Comparison of ENCODE assay signal across 1 cellular context in genomic region chr1:58819719-58820118, GRCh38.
TF ChIP-seq lines count a peak whose summit lies in the region.

No MANE protein-coding gene starts in this region.

TF ChIP-seq in HepG2, 621 proteins besides CTCF, POLR2A, EP300 and RAD21 (continued from another document):
- 0 out of 2 replicates have a peak, but pooled peaks have one; percentile 6 for TF ChIP-seq CEBPG (CRISPR knock-in tag; IDR thresholded peaks at IDR 0.05)
- no peak for TF ChIP-seq IKZF1 (IDR thresholded peaks at IDR 0.05)
- no peak for TF ChIP-seq MBNL3 (CRISPR knock-in tag; conservative IDR thresholded peaks at IDR 0.05)
- peak; percentile 32; the same call in 1 of the 2 replicates for TF ChIP-seq HNF4A (CRISPR knock-in tag; IDR thresholded peaks at IDR 0.05)
- TF ChIP-seq TRIM24 (CRISPR knock-in tag; IDR thresholded peaks at IDR 0.05), result no peak
- TF ChIP-seq HOMEZ (CRISPR knock-in tag; IDR thresholded peaks at IDR 0.05; ENCODE audit: low read depth), result peak; percentile 24; the same call in 1 of the 2 replicates
- no peak for TF ChIP-seq HMGA1 (CRISPR knock-in tag; conservative IDR thresholded peaks at IDR 0.05)
- peak; percentile 70 for TF ChIP-seq ZMYM3 (CRISPR knock-in tag; IDR thresholded peaks at IDR 0.05)
